7 cellular contexts compared by ENCODE assay signal in genomic region chr3:119552928-119553327, GRCh38. TPM values are rescaled to one million over a fixed set of nuclear protein-coding genes. Genes with fewer than 3 reads are reported as not detected.
"Had no signal": no experiment of that assay in that cellular context is flagged by ENCODE, and none has a peak within 500 bp of the region (broad histone marks: within the 10 kb centered on the region; RNA-seq: fewer than 3 reads in every experiment).

No MANE protein-coding gene starts in this region.

RNA-seq across cellular contexts. Expression of gene CD80, which starts 6.5 kb away (rescaled TPM):
- total RNA-seq: GM23338, H1, H9, HepG2, HFFc6, HT1080 had no signal
- polyA plus RNA-seq: GM23338, HepG2 had no signal

RNA-seq across cellular contexts. Expression of gene ADPRH, which starts 26.4 kb away (rescaled TPM):
- total RNA-seq: HT1080 had no signal

RNA-seq across cellular contexts. Expression of gene PLA1A, which starts 44.8 kb away (rescaled TPM):
- total RNA-seq: GM23338, H1, H9, HFFc6, HT1080, K562 had no signal
- polyA plus RNA-seq: GM23338, H1, K562 had no signal
